19 cellular contexts compared by ENCODE assay signal in genomic region chr1:24010650-24011049, GRCh38. TPM values are rescaled to one million over a fixed set of nuclear protein-coding genes. Genes with fewer than 3 reads are reported as not detected.
A peak's percentile ranks its signal among the peaks of the same experiment; 100 is the strongest.
DNase-seq lines count a peak whose midpoint lies in the region; ATAC-seq, FAIRE-seq and TF ChIP-seq lines count a peak whose summit lies in the region.
"Had no signal": no experiment of that assay in that cellular context is flagged by ENCODE, and none has a peak within 500 bp of the region (broad histone marks: within the 10 kb centered on the region; RNA-seq: fewer than 3 reads in every experiment).

No MANE protein-coding gene starts in this region.

- no peaks in the 10 kb centered on the region for H3K36me3 Mint-ChIP-seq in MCF 10A (ENCODE audit: insufficient read depth, unreplicated experiment)
- H3K36me3 Mint-ChIP-seq in activated CD4-positive, alpha-beta T cell treated with anti-CD3 and anti-CD28 coated beads, Interleukin-2, amount 10 ng/mL, durations not matched to agents 24 days and 14 days (ENCODE audit: low read depth) = no peaks in the 10 kb centered on the region

- no peak overlapping the region for H3K27ac ChIP-seq in mammary epithelial cell (ENCODE audit: insufficient read depth, low read depth, low read length)
- peak overlapping the region in 1 of 2 donors; percentile 50 for H3K27ac ChIP-seq in small intestine (ENCODE audit: low read depth in 1 of 2, low read length in 1 of 2)
- no peak overlapping the region for H3K27ac ChIP-seq in heart left ventricle
- H3K27ac ChIP-seq: KMS-11 had no signal

- peak overlapping the region; percentile 55 for H3K27ac Mint-ChIP-seq in MCF 10A (ENCODE audit: low read depth, unreplicated experiment)
- H3K27ac Mint-ChIP-seq in activated CD4-positive, alpha-beta T cell treated with anti-CD3 and anti-CD28 coated beads, Interleukin-2, amount 10 ng/mL, durations not matched to agents 24 days and 14 days = no peak overlapping the region
- H3K27ac Mint-ChIP-seq: GM23338 had no signal

- 68% methylated on average over 5 of the region's 5 CpGs for WGBS in mammary epithelial cell (ENCODE audit: low coverage, missing lambda C conversion rate)
- WGBS in small intestine, 3 donors = 34 to 43% (median 34%) methylated on average over 4 to 5 of the region's 5 CpGs
- WGBS in heart left ventricle, 4 donors = 51 to 67% (median 62%) methylated on average over 3 to 5 of the region's 5 CpGs

- H3K36me3 ChIP-seq in mammary epithelial cell (ENCODE audit: insufficient read depth, low read length) (no peaks in the 10 kb centered on the region), small intestine (ENCODE audit: control insufficient read depth in 2 of 2, insufficient read depth in 2 of 2, low read length in 2 of 2) (no peaks in the 10 kb centered on the region), heart left ventricle (no peaks in the 10 kb centered on the region)
- H3K36me3 ChIP-seq: Peyer's patch had no signal

- H3K9me3 Mint-ChIP-seq in MCF 10A (ENCODE audit: unreplicated experiment) = no peaks in the 10 kb centered on the region
- peaks cover 4% of the 10 kb centered on the region for H3K9me3 Mint-ChIP-seq in activated CD4-positive, alpha-beta T cell treated with anti-CD3 and anti-CD28 coated beads, Interleukin-2, amount 10 ng/mL, durations not matched to agents 24 days and 14 days
- H3K9me3 Mint-ChIP-seq: GM23338 had no signal

- no peak for TF ChIP-seq CTCF in MCF 10A (IDR thresholded peaks at IDR 0.05; ENCODE audit: unreplicated experiment)
- TF ChIP-seq CTCF in mammary epithelial cell (conservative IDR thresholded peaks at IDR 0.05 in 1 of 2, IDR thresholded peaks at IDR 0.05 in 1 of 2; ENCODE audit: extremely low read depth in 1 of 2, insufficient read depth in 1 of 2, low read depth in 1 of 2, low read length in 2 of 2) = no peak
- TF ChIP-seq CTCF in heart left ventricle (IDR thresholded peaks at IDR 0.05) = no peak

- in situ Hi-C loops in mammary epithelial cell (cut with MboI; ENCODE audit: low sequenced_read_pairs in 2 of 2) = no loop called here

- FAIRE-seq in small intestine (lab: Jason Lieb, UNC) = no peak
- FAIRE-seq: GM12891, GM18507 had no signal

- no peaks in the 10 kb centered on the region for H3K79me2 ChIP-seq in mammary epithelial cell (ENCODE audit: insufficient read depth, low read length)

- CTCF ChIA-PET in MCF 10A (lab: Yijun Ruan, JAX) (interaction anchor here (0.6 to 1.0 kb wide), 3 partner anchors 18 to 677 kb away, joined by 3 to 4 read pairs (median 3); no protein-coding TSS in a partner anchor), mammary epithelial cell (lab: Charles Lee; ENCODE audit: low non-redundant PET) (no interaction called here)

- no peak overlapping the region for H3K4me3 Mint-ChIP-seq in MCF 10A (ENCODE audit: unreplicated experiment)
- H3K4me3 Mint-ChIP-seq in activated CD4-positive, alpha-beta T cell treated with anti-CD3 and anti-CD28 coated beads, Interleukin-2, amount 10 ng/mL, durations not matched to agents 24 days and 14 days = no peak overlapping the region
- H3K4me3 Mint-ChIP-seq: GM23338 had no signal

- BruUV-seq in MCF 10A (replicated peaks; lab: Mats Ljungman, UMichigan) = no TSS peak
- BruUV-seq in mammary epithelial cell (replicated peaks; lab: Mats Ljungman, UMichigan) = no TSS peak

- H3K27me3 ChIP-seq in mammary epithelial cell (ENCODE audit: insufficient read depth, low read length) = no peaks in the 10 kb centered on the region
- no peaks in the 10 kb centered on the region for H3K27me3 ChIP-seq in small intestine (ENCODE audit: control insufficient read depth in 2 of 2, insufficient read depth in 2 of 2, low read length in 2 of 2)
- no peaks in the 10 kb centered on the region for H3K27me3 ChIP-seq in heart left ventricle
- H3K27me3 ChIP-seq: Peyer's patch had no signal

- intact Hi-C loops in MCF 10A (cut with micrococcal nuclease) = no loop called here
- intact Hi-C loops in mammary epithelial cell (cut with micrococcal nuclease) = no loop called here
- intact Hi-C loops in left colon (cut with DNase I, micrococcal nuclease) = no loop called here
- intact Hi-C loops in heart left ventricle (cut with DNase I) = no loop called here
- intact Hi-C loops in activated CD4-positive, alpha-beta T cell treated with anti-CD3 and anti-CD28 coated beads, Interleukin-2, amount 10 ng/mL, durations not matched to agents 24 days and 14 days (cut with micrococcal nuclease) = no loop called here

- ATAC-seq in left colon (peak; percentile 75), heart left ventricle (no peak), GM19452 (IDR thresholded peaks at IDR 0.05; ENCODE audit: unreplicated experiment) (no peak)
- ATAC-seq: GM23338 had no signal

- DNase-seq in MCF 10A (ENCODE audit: unreplicated experiment) (no peak), mammary epithelial cell (no peak), left colon (no peak), small intestine (peak; percentile 44), heart left ventricle (no peak), NCI-H748 (lab: John Stamatoyannopoulos, UW; ENCODE audit: unreplicated experiment) (no peak)
- DNase-seq in activated CD4-positive, alpha-beta T cell treated with anti-CD3 and anti-CD28 coated beads, Interleukin-2, amount 10 ng/mL, durations not matched to agents 24 days and 14 days = no peak
- DNase-seq: GF-D8, NCI-H1048, NCI-H2227 treated with DMSO at 0.1 percent for 48 hours, NCI-H524, SHP77, SK-N-SH had no signal

- TF ChIP-seq POLR2A in heart left ventricle (IDR thresholded peaks at IDR 0.05) = no peak

- no peaks in the 10 kb centered on the region for H3K4me1 ChIP-seq in mammary epithelial cell (ENCODE audit: insufficient read depth, low read length)
- H3K4me1 ChIP-seq in small intestine (ENCODE audit: control insufficient read depth in 2 of 2, insufficient read depth in 1 of 2, low read depth in 1 of 2, low read length in 1 of 2) = peaks cover 3 to 7% of the 10 kb centered on the region in 2 donors
- H3K4me1 ChIP-seq in heart left ventricle = peaks cover 0 to 43% (median 10%) of the 10 kb centered on the region in 12 donors

- no peak overlapping the region for H2AFZ ChIP-seq in mammary epithelial cell (ENCODE audit: low read depth, low read length)
- H2AFZ ChIP-seq: GM23338 had no signal

- peaks cover 12% of the 10 kb centered on the region for H3K4me1 Mint-ChIP-seq in MCF 10A (ENCODE audit: insufficient read depth, unreplicated experiment)
- peaks cover 1% of the 10 kb centered on the region for H3K4me1 Mint-ChIP-seq in activated CD4-positive, alpha-beta T cell treated with anti-CD3 and anti-CD28 coated beads, Interleukin-2, amount 10 ng/mL, durations not matched to agents 24 days and 14 days

- POLR2A ChIA-PET in MCF 10A (lab: Yijun Ruan, JAX) = interaction anchor here (0.7 to 1.5 kb wide), 4 partner anchors 32 to 350 kb away, joined by 3 to 4 read pairs (median 3); no protein-coding TSS in a partner anchor

- no peaks in the 10 kb centered on the region for H3K9me3 ChIP-seq in mammary epithelial cell (replicated peaks; ENCODE audit: insufficient read depth, low read length)
- no peaks in the 10 kb centered on the region for H3K9me3 ChIP-seq in small intestine (ENCODE audit: control insufficient read depth, low read depth)
- peaks cover 0 to 18% (median 0%) of the 10 kb centered on the region in 12 donors for H3K9me3 ChIP-seq in heart left ventricle
- H3K9me3 ChIP-seq: Peyer's patch had no signal

- no peaks in the 10 kb centered on the region for H3K27me3 Mint-ChIP-seq in MCF 10A (ENCODE audit: insufficient read depth, unreplicated experiment)
- H3K27me3 Mint-ChIP-seq in activated CD4-positive, alpha-beta T cell treated with anti-CD3 and anti-CD28 coated beads, Interleukin-2, amount 10 ng/mL, durations not matched to agents 24 days and 14 days = peaks cover 29% of the 10 kb centered on the region

- H3K4me3 ChIP-seq in mammary epithelial cell (replicated peaks in 1 of 3; ENCODE audit: insufficient read depth in 1 of 3, low read depth in 2 of 3, low read length in 3 of 3) (no peak overlapping the region), small intestine (ENCODE audit: low read depth in 1 of 2, low read length in 2 of 2) (no peak overlapping the region), heart left ventricle (no peak overlapping the region)
- H3K4me3 ChIP-seq: GM23338, Peyer's patch had no signal

- H4K20me1 ChIP-seq in mammary epithelial cell (ENCODE audit: insufficient read depth, low read length) = no peaks in the 10 kb centered on the region

- no peak overlapping the region for H3K9ac ChIP-seq in mammary epithelial cell (ENCODE audit: insufficient read depth, low read length)
- H3K9ac ChIP-seq: KMS-11, SK-N-SH had no signal

- no peak overlapping the region for H3K4me2 ChIP-seq in mammary epithelial cell (ENCODE audit: insufficient read depth, low read depth, low read length)
- H3K4me2 ChIP-seq: GM23338, KMS-11 had no signal

- dilution Hi-C loops in mammary epithelial cell (cut with HindIII; ENCODE audit: low sequenced_read_pairs) = no loop called here

RNA-seq across cellular contexts. Expression of gene SRSF10, which starts 30.5 kb away (rescaled TPM):
- total RNA-seq in MCF 10A (2022) (121 and 134 TPM in 2 replicates), mammary epithelial cell (10 to 100 TPM; 64.2 to 94.7 TPM), left colon (10 to 100 TPM; 66.5 to 84.0 TPM), heart left ventricle (10 to 100 TPM; 34.3 to 60.9 (median 49.4) TPM)
- polyA plus RNA-seq in mammary epithelial cell (75.7 TPM), small intestine (10 to 100 TPM; 35.9 to 59.9 (median 52.8) TPM), heart left ventricle (10 to 100 TPM; 41.1 to 47.1 TPM)
- 139 TPM for polyA minus RNA-seq in mammary epithelial cell
- 236 and 247 TPM in 2 replicates for total RNA-seq in activated CD4-positive, alpha-beta T cell treated with anti-CD3 and anti-CD28 coated beads, Interleukin-2, amount 10 ng/mL, durations not matched to agents 24 days and 14 days

RNA-seq across cellular contexts. Expression of gene PNRC2, which starts 51.0 kb away (rescaled TPM):
- 103 and 115 TPM in 2 replicates for total RNA-seq in MCF 10A (2022)
- 10 to 100 TPM; 83.4 to 87.5 TPM for total RNA-seq in mammary epithelial cell
- polyA plus RNA-seq in mammary epithelial cell = 70.8 TPM
- 38.7 TPM for polyA minus RNA-seq in mammary epithelial cell
- total RNA-seq in left colon = 100 to 1,000 TPM; 111 to 156 TPM
- polyA plus RNA-seq in small intestine = 100 to 1,000 TPM; 114 to 131 (median 122) TPM
- 100 to 1,000 TPM in 4 of 9 donors, 10 to 100 TPM in 5; 67.7 to 137 (median 80.5) TPM for total RNA-seq in heart left ventricle
- 10 to 100 TPM; 64.1 to 88.8 TPM for polyA plus RNA-seq in heart left ventricle
- 140 TPM in 2 replicates for total RNA-seq in activated CD4-positive, alpha-beta T cell treated with anti-CD3 and anti-CD28 coated beads, Interleukin-2, amount 10 ng/mL, durations not matched to agents 24 days and 14 days
